ENCODE assay signal across 2 cellular contexts in genomic region chr4:174190832-174191500, GRCh38.
TF ChIP-seq lines count a peak whose summit lies in the region.

No MANE protein-coding gene starts in this region.

TF ChIP-seq in HepG2, 621 proteins besides CTCF, POLR2A, EP300 and RAD21:
- TF ChIP-seq MAFF (IDR thresholded peaks at IDR 0.05; ENCODE audit: low read depth, low read length) (peak; percentile 17; the same call in 1 of the 2 replicates), ZBTB39 (CRISPR knock-in tag; IDR thresholded peaks at IDR 0.05) (no peak), ZNF512B (CRISPR knock-in tag; IDR thresholded peaks at IDR 0.05; ENCODE audit: borderline replicate concordance) (no peak), HNRNPL (IDR thresholded peaks at IDR 0.05; ENCODE audit: low read depth, low read length) (no peak), MAFK (conservative IDR thresholded peaks at IDR 0.05 in 1 of 2, IDR thresholded peaks at IDR 0.05 in 1 of 2; ENCODE audit: low read length in 2 of 2) (peak in 1 of 2 experiments; percentile 54; a peak in 2 of 4 replicates), ZNF543 (CRISPR knock-in tag; IDR thresholded peaks at IDR 0.05) (no peak), PHB2 (IDR thresholded peaks at IDR 0.05; ENCODE audit: partially characterized antibody) (no peak)

TF ChIP-seq in IMR-90, 13 proteins besides CTCF, POLR2A, EP300 and RAD21:
- TF ChIP-seq MXI1 (IDR thresholded peaks at IDR 0.05; ENCODE audit: borderline replicate concordance, low read depth, low read length): no peak
- no peak for TF ChIP-seq MAZ (IDR thresholded peaks at IDR 0.05; ENCODE audit: borderline replicate concordance, low read depth, low read length)
- TF ChIP-seq USF2 (IDR thresholded peaks at IDR 0.05; ENCODE audit: low read depth, low read length): no peak
- TF ChIP-seq CHD1 (IDR thresholded peaks at IDR 0.05; ENCODE audit: low read depth, low read length): no peak
- TF ChIP-seq RFX5 (IDR thresholded peaks at IDR 0.05; ENCODE audit: low read depth, low read length): no peak
- TF ChIP-seq MAFK (IDR thresholded peaks at IDR 0.05; ENCODE audit: low read depth, low read length): 0 out of 2 replicates have a peak, but pooled peaks have one; percentile 17
- TF ChIP-seq FOS (IDR thresholded peaks at IDR 0.05; ENCODE audit: low read depth, low read length): no peak
